In the genomic region with DNA sequence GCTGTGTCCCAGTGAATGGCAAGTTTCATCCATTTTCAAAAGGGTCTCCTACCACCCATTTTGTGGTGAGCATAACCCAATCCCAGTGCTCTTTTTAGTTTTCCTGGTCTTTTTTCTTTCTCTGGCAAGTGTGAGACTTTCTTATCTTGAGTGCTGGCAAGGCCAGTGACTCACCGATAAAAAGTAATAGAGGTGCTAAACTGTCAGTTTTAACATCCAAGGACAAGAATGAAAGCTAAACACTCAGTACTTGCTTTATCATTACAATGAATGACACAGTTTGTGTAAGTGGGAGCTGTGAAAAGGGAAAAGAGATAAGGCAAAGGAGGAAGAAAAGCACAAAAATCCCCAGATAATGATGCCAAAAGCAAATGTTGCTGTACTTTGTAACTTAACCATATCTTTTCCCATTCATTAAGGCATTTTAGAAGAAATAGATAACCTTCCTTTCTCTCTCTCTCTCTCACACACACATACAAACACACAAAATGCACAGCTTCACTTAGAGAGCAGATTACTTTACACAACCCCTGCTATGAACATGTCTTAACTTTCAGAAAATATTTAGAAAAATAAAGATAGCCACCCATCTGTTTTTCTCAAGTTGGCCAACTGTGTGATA, we compare ENCODE assay signal across 16 cellular contexts. TPM values are rescaled to one million over a fixed set of nuclear protein-coding genes. Genes with fewer than 3 reads are reported as not detected.
DNase-seq lines count a peak whose midpoint lies in the region; ATAC-seq, FAIRE-seq and TF ChIP-seq lines count a peak whose summit lies in the region.
"Had no signal": no experiment of that assay in that cellular context is flagged by ENCODE, and none has a peak within 500 bp of the region (broad histone marks: within the 10 kb centered on the region; RNA-seq: fewer than 3 reads in every experiment).

No MANE protein-coding gene starts in this region.

- H3K4me3 Mint-ChIP-seq in chondrocyte (ENCODE audit: unreplicated experiment) = no peak overlapping the region
- H3K4me3 Mint-ChIP-seq: neural crest cell, T-cell had no signal

- no peak overlapping the region for H3K4me3 ChIP-seq in right lobe of liver
- H3K4me3 ChIP-seq in small intestine (ENCODE audit: low read depth in 1 of 2, low read length in 2 of 2) = no peak overlapping the region
- H3K4me3 ChIP-seq: ascending aorta had no signal

- no peaks in the 10 kb centered on the region for H3K9me3 ChIP-seq in right lobe of liver
- no peaks in the 10 kb centered on the region for H3K9me3 ChIP-seq in small intestine (ENCODE audit: control insufficient read depth, low read depth)
- H3K9me3 ChIP-seq: ascending aorta had no signal

- H3K4me1 ChIP-seq in right lobe of liver = peaks cover 0 to 24% (median 2%) of the 10 kb centered on the region in 4 donors
- peaks cover 0 to 5% of the 10 kb centered on the region in 2 donors for H3K4me1 ChIP-seq in small intestine (ENCODE audit: control insufficient read depth in 2 of 2, insufficient read depth in 1 of 2, low read depth in 1 of 2, low read length in 1 of 2)

- intact Hi-C loops in right lobe of liver (cut with DNase I) = no loop called here

- H3K9me3 Mint-ChIP-seq in chondrocyte (ENCODE audit: low read depth) = no peaks in the 10 kb centered on the region
- H3K9me3 Mint-ChIP-seq: neural crest cell, T-cell had no signal

- H3K27me3 ChIP-seq in right lobe of liver (no peaks in the 10 kb centered on the region), small intestine (ENCODE audit: control insufficient read depth in 2 of 2, insufficient read depth in 2 of 2, low read length in 2 of 2) (no peaks in the 10 kb centered on the region)
- H3K27me3 ChIP-seq: ascending aorta had no signal

- no peak for TF ChIP-seq CTCF in chondrocyte (IDR thresholded peaks at IDR 0.05)
- no peak for TF ChIP-seq CTCF in right lobe of liver (IDR thresholded peaks at IDR 0.05)

- peak; percentile 74 for FAIRE-seq in small intestine (lab: Jason Lieb, UNC)

- peak overlapping the region in 1 of 3 donors; percentile 5 for H3K27ac ChIP-seq in right lobe of liver
- H3K27ac ChIP-seq in small intestine (ENCODE audit: low read depth in 1 of 2, low read length in 1 of 2) = peak overlapping the region; percentile 32 to 48
- H3K27ac ChIP-seq: ascending aorta, RWPE1 had no signal

- ATAC-seq in right lobe of liver (peak in 3 of 4 donors; percentile 4 to 53 (median 13)), HG03378 (IDR thresholded peaks at IDR 0.05; ENCODE audit: unreplicated experiment) (no peak)
- ATAC-seq: T-cell had no signal

- no peak for TF ChIP-seq POLR2A in right lobe of liver (IDR thresholded peaks at IDR 0.05)

- H3K27me3 Mint-ChIP-seq in chondrocyte (ENCODE audit: low read depth) = no peaks in the 10 kb centered on the region

- no peaks in the 10 kb centered on the region for H3K36me3 ChIP-seq in right lobe of liver
- H3K36me3 ChIP-seq in small intestine (ENCODE audit: control insufficient read depth in 2 of 2, insufficient read depth in 2 of 2, low read length in 2 of 2) = no peaks in the 10 kb centered on the region
- H3K36me3 ChIP-seq: ascending aorta had no signal

- 18% methylated on average over 1 of the region's 1 CpG for WGBS in right lobe of liver (ENCODE audit: insufficient coverage, low coverage, low lambda C conversion rate, missing lambda C conversion rate)
- 3 to 20% (median 15%) methylated on average over 1 of the region's 1 CpG for WGBS in small intestine, 3 donors

- no peaks in the 10 kb centered on the region for H3K36me3 Mint-ChIP-seq in chondrocyte (ENCODE audit: low read depth)
- H3K36me3 Mint-ChIP-seq: T-cell had no signal

- DNase-seq in M059J (ENCODE audit: low read depth) (peak; percentile 40), chondrocyte (ENCODE audit: low spot score) (no peak), right lobe of liver (no peak), small intestine (peak; percentile 91), CD1c-positive myeloid dendritic cell (ENCODE audit: extremely low spot score) (no peak), MV-4-11 (lab: John Stamatoyannopoulos, UW) (no peak)
- DNase-seq in activated CD4-positive, alpha-beta T cell treated with anti-CD3 and anti-CD28 coated beads, Interleukin-2, amount 50 U/mL, for 48 hours = no peak
- DNase-seq: DMS79 treated with DMSO at 0.1 percent for 48 hours, hippocampal formation, NCI-H187, NCI-H774, T-cell had no signal

- peak overlapping the region; percentile 6 for H3K27ac Mint-ChIP-seq in chondrocyte (ENCODE audit: unreplicated experiment)
- H3K27ac Mint-ChIP-seq: T-cell had no signal

- H3K4me1 Mint-ChIP-seq in chondrocyte (ENCODE audit: low read depth) = peaks cover 50% of the 10 kb centered on the region

RNA-seq across cellular contexts. Expression of gene LRIG3, which starts 4.9 kb away (rescaled TPM):
- total RNA-seq in M059J (2014; rRNA removed; shearing (Covaris generic)) = 25.9 and 32.6 TPM in 2 replicates
- total RNA-seq in chondrocyte (80.4 to 207 TPM (median 85.8 TPM) in 3 replicates), right lobe of liver (10 to 100 TPM in 3 of 6 experiments, 1 to 10 TPM in 3; 4.2 to 13.3 (median 8.9) TPM)
- polyA plus RNA-seq in small intestine = 10 to 100 TPM in 1 of 3 donors, 1 to 10 TPM in 2; 3.6 to 21.6 (median 3.8) TPM

Comparison
In these comparisons a context has a peak if more than half of its experiments do, and no peak if none do; other contexts are left out.
1. DNase-seq: peak in M059J (single experiment) and small intestine (single experiment); none in chondrocyte (single experiment), right lobe of liver (0 of 3), CD1c-positive myeloid dendritic cell (single experiment), activated CD4-positive, alpha-beta T cell treated with anti-CD3 and anti-CD28 coated beads, Interleukin-2, amount 50 U/mL, for 48 hours (0 of 2) and MV-4-11 (single experiment).